Comparison of ENCODE assay signal across 17 cellular contexts in genomic region chr10:30858499-30858898, GRCh38.
DNase-seq lines count a peak whose midpoint lies in the region; ATAC-seq and TF ChIP-seq lines count a peak whose summit lies in the region.
"Had no signal": no experiment of that assay in that cellular context is flagged by ENCODE, and none has a peak within 500 bp of the region (broad histone marks: within the 10 kb centered on the region; RNA-seq: fewer than 3 reads in every experiment).

No MANE protein-coding gene starts in this region.

- H3K4me3 ChIP-seq in fibroblast of pulmonary artery (replicated peaks; ENCODE audit: low read depth, low read length): no peak overlapping the region
- H3K4me3 ChIP-seq in lung: no peak overlapping the region
- no peak overlapping the region for H3K4me3 ChIP-seq in upper lobe of left lung
- H3K4me3 ChIP-seq in OCI-LY7 (ENCODE audit: low read depth, low read length, poor library complexity, severe bottlenecking): no peak overlapping the region
- H3K4me3 ChIP-seq: MG63 had no signal

- no peaks in the 10 kb centered on the region for H3K36me3 ChIP-seq in lung (ENCODE audit: control insufficient read depth in 2 of 2, insufficient read depth in 2 of 2, low read length in 2 of 2)
- H3K36me3 ChIP-seq in upper lobe of left lung: no peaks in the 10 kb centered on the region
- no peaks in the 10 kb centered on the region for H3K36me3 ChIP-seq in OCI-LY7 (ENCODE audit: insufficient read depth, low read length)
- H3K36me3 ChIP-seq: MG63 had no signal

- H3K4me1 Mint-ChIP-seq in WTC11: peaks cover 26% of the 10 kb centered on the region
- H3K4me1 Mint-ChIP-seq in HFFc6 (ENCODE audit: low read depth): peaks cover 50% of the 10 kb centered on the region
- H3K4me1 Mint-ChIP-seq: activated CD8-positive, alpha-beta memory T cell treated with anti-CD3 and anti-CD28 coated beads, Interleukin-2, amount 10 ng/mL, durations not matched to agents 7 days and 5 days; naive B cell had no signal

- H3K27ac ChIP-seq in lung (ENCODE audit: low read depth in 1 of 2, low read length in 1 of 2) (peak overlapping the region; percentile 11 to 51), upper lobe of left lung (peak overlapping the region; percentile 34 to 77 (median 51)), OCI-LY7 (ENCODE audit: low read depth, low read length, poor library complexity, severe bottlenecking) (no peak overlapping the region)

- DNase-seq in WTC11 (ENCODE audit: low spot score) (no peak), fibroblast of pulmonary artery (ENCODE audit: low read depth) (peak; percentile 87), lung (ENCODE audit: low spot score) (no peak), upper lobe of left lung (no peak), NOMO-1 treated with DMSO at 0.1 percent for 48 hours (lab: John Stamatoyannopoulos, UW; ENCODE audit: unreplicated experiment) (no peak), DMS 273 treated with DMSO at 0.1 percent for 48 hours (lab: John Stamatoyannopoulos, UW) (no peak), HFFc6 (no peak), OCI-LY7 (ENCODE audit: low spot score) (no peak)
- DNase-seq: activated CD8-positive, alpha-beta memory T cell treated with anti-CD3 and anti-CD28 coated beads, Interleukin-2, amount 10 ng/mL, durations not matched to agents 7 days and 5 days; amniotic stem cell; cortex of kidney; erythroblast; naive B cell; NCI-H2029 treated with DMSO at 0.1 percent for 48 hours; NCI-H524 treated with DMSO at 0.1 percent for 48 hours; T-helper 17 cell had no signal

- intact Hi-C loops in OCI-LY7 (cut with micrococcal nuclease; ENCODE audit: unreplicated experiment): no loop called here

- H3K9me3 Mint-ChIP-seq in WTC11: no peaks in the 10 kb centered on the region
- no peaks in the 10 kb centered on the region for H3K9me3 Mint-ChIP-seq in HFFc6
- H3K9me3 Mint-ChIP-seq: naive B cell had no signal

- CTCF ChIA-PET in WTC11 (lab: Charles Lee) (no interaction called here), OCI-LY7 (lab: Charles Lee; ENCODE audit: unreplicated experiment) (no interaction called here)

- POLR2A ChIA-PET in WTC11 (lab: Charles Lee): no interaction called here
- POLR2A ChIA-PET in OCI-LY7 (lab: Charles Lee): interaction anchor here (0.6 to 1.1 kb wide), 3 partner anchors 11 to 23 kb away, joined by 3 to 9 read pairs (median 4); no protein-coding TSS in a partner anchor

- H4K20me1 ChIP-seq in OCI-LY7 (ENCODE audit: insufficient read depth, low read length): no peaks in the 10 kb centered on the region

- no peak for TF ChIP-seq EP300 in upper lobe of left lung (IDR thresholded peaks at IDR 0.05)

- H3K79me2 ChIP-seq in OCI-LY7 (ENCODE audit: insufficient read depth, low read depth, low read length): no peaks in the 10 kb centered on the region

- ATAC-seq in WTC11 (no peak), lung (ENCODE audit: insufficient read depth, low FRiP score) (no peak), upper lobe of left lung (ENCODE audit: low FRiP score in 2 of 2) (peak in 1 of 2 donors; percentile 4)
- ATAC-seq: activated CD8-positive, alpha-beta memory T cell treated with anti-CD3 and anti-CD28 coated beads, Interleukin-2, amount 10 ng/mL, durations not matched to agents 7 days and 5 days; T-helper 17 cell had no signal

- no TSS peak for BruUV-seq in OCI-LY7 (replicated peaks; lab: Mats Ljungman, UMichigan)

- no peaks in the 10 kb centered on the region for H3K36me3 Mint-ChIP-seq in WTC11
- no peaks in the 10 kb centered on the region for H3K36me3 Mint-ChIP-seq in HFFc6 (ENCODE audit: low read depth)
- H3K36me3 Mint-ChIP-seq: activated CD8-positive, alpha-beta memory T cell treated with anti-CD3 and anti-CD28 coated beads, Interleukin-2, amount 10 ng/mL, durations not matched to agents 7 days and 5 days; naive B cell had no signal

- no peak overlapping the region for H3K4me3 Mint-ChIP-seq in WTC11
- no peak overlapping the region for H3K4me3 Mint-ChIP-seq in HFFc6
- H3K4me3 Mint-ChIP-seq: activated CD8-positive, alpha-beta memory T cell treated with anti-CD3 and anti-CD28 coated beads, Interleukin-2, amount 10 ng/mL, durations not matched to agents 7 days and 5 days; naive B cell; T-helper 17 cell had no signal

- H3K4me1 ChIP-seq in lung (ENCODE audit: control insufficient read depth in 2 of 2, insufficient read depth in 2 of 2, low read length in 2 of 2): peaks cover 2 to 6% of the 10 kb centered on the region in 2 donors
- peaks cover 4 to 35% (median 28%) of the 10 kb centered on the region in 4 donors for H3K4me1 ChIP-seq in upper lobe of left lung
- no peaks in the 10 kb centered on the region for H3K4me1 ChIP-seq in OCI-LY7 (ENCODE audit: insufficient read depth, low read length, poor library complexity, severe bottlenecking)

- TF ChIP-seq POLR2A in upper lobe of left lung (IDR thresholded peaks at IDR 0.05): no peak

- H2AFZ ChIP-seq in OCI-LY7 (ENCODE audit: low read length): no peak overlapping the region

- H3K27me3 Mint-ChIP-seq in WTC11 (ENCODE audit: low read depth) (no peaks in the 10 kb centered on the region; the same call in 1 of the 2 replicates), HFFc6 (ENCODE audit: insufficient read depth) (no peaks in the 10 kb centered on the region; the same call in 1 of the 2 replicates)
- H3K27me3 Mint-ChIP-seq: activated CD8-positive, alpha-beta memory T cell treated with anti-CD3 and anti-CD28 coated beads, Interleukin-2, amount 10 ng/mL, durations not matched to agents 7 days and 5 days; naive B cell; T-helper 17 cell had no signal

- H3K9me3 ChIP-seq in lung (ENCODE audit: control insufficient read depth in 2 of 2, insufficient read depth in 1 of 2, low read length in 1 of 2) (no peaks in the 10 kb centered on the region), upper lobe of left lung (no peaks in the 10 kb centered on the region), OCI-LY7 (ENCODE audit: low read length) (no peaks in the 10 kb centered on the region)
- H3K9me3 ChIP-seq: MG63 had no signal

- TF ChIP-seq CTCF in WTC11 (IDR thresholded peaks at IDR 0.05) (no peak), fibroblast of pulmonary artery (IDR thresholded peaks at IDR 0.05; ENCODE audit: low read length, missing control alignments) (no peak), lung (IDR thresholded peaks at IDR 0.05; ENCODE audit: control extremely low read depth, extremely low read depth) (no peak), upper lobe of left lung (IDR thresholded peaks at IDR 0.05) (no peak), HFFc6 (IDR thresholded peaks at IDR 0.05) (no peak), OCI-LY7 (conservative IDR thresholded peaks at IDR 0.05; ENCODE audit: low read length) (no peak)

- H3K27me3 ChIP-seq in lung (ENCODE audit: control insufficient read depth, insufficient read depth): no peaks in the 10 kb centered on the region
- H3K27me3 ChIP-seq in upper lobe of left lung: no peaks in the 10 kb centered on the region
- H3K27me3 ChIP-seq: MG63 had no signal

- no peaks in the 10 kb centered on the region for H3K9me2 ChIP-seq in OCI-LY7 (ENCODE audit: insufficient read depth, low read length)

- H3K4me2 ChIP-seq in OCI-LY7 (ENCODE audit: low read length): no peak overlapping the region

- H3K27ac Mint-ChIP-seq in WTC11 (peak overlapping the region; percentile 39; the same call in 1 of the 2 replicates), HFFc6 (no peak overlapping the region; the same call in 1 of the 2 replicates)
- H3K27ac Mint-ChIP-seq: activated CD8-positive, alpha-beta memory T cell treated with anti-CD3 and anti-CD28 coated beads, Interleukin-2, amount 10 ng/mL, durations not matched to agents 7 days and 5 days; naive B cell; T-helper 17 cell had no signal

- 60 to 62% methylated on average over 2 of the region's 2 CpGs for WGBS in lung, 2 donors
- WGBS in upper lobe of left lung, 2 donors: 50 to 73% methylated on average over 2 of the region's 2 CpGs

TF ChIP-seq in WTC11, 78 proteins besides CTCF, POLR2A, EP300 and RAD21:
- no peak for TF ChIP-seq EMX1 (CRISPR knock-in tag; IDR thresholded peaks at IDR 0.05)
- no peak for TF ChIP-seq MYBL2 (CRISPR knock-in tag; IDR thresholded peaks at IDR 0.05)
